ENCODE assay signal across 12 cellular contexts in genomic region chr2:173196638-173197037, GRCh38.
"Had no signal": no experiment of that assay in that cellular context is flagged by ENCODE, and none has a peak within 500 bp of the region (broad histone marks: within the 10 kb centered on the region; RNA-seq: fewer than 3 reads in every experiment).

No MANE protein-coding gene starts in this region.

- H3K4me3 ChIP-seq: breast epithelium, lower lobe of right lung, testis had no signal

- H3K4me1 Mint-ChIP-seq: naive thymus-derived CD4-positive, alpha-beta T cell; stimulated activated naive CD8-positive, alpha-beta T cell treated with anti-CD3 and anti-CD28 coated beads, Interleukin-15, amount 100 ng/mL, for 72 hours had no signal

- H3K36me3 Mint-ChIP-seq: activated CD4-positive, alpha-beta memory T cell treated with anti-CD3 and anti-CD28 coated beads for 36 hours; activated naive CD8-positive, alpha-beta T cell had no signal

- H3K9me3 ChIP-seq: breast epithelium, lower lobe of right lung, testis had no signal

- H3K27ac Mint-ChIP-seq: activated CD4-positive, alpha-beta memory T cell treated with anti-CD3 and anti-CD28 coated beads for 36 hours; activated naive CD8-positive, alpha-beta T cell; naive thymus-derived CD4-positive, alpha-beta T cell; stimulated activated naive CD8-positive, alpha-beta T cell treated with anti-CD3 and anti-CD28 coated beads, Interleukin-15, amount 100 ng/mL, for 72 hours had no signal

- H3K9me3 Mint-ChIP-seq: activated CD4-positive, alpha-beta memory T cell treated with anti-CD3 and anti-CD28 coated beads for 36 hours; activated T-cell treated with anti-CD3 and anti-CD28 coated beads, Interleukin-2, amount 50 U/mL, for 4 hours; naive thymus-derived CD4-positive, alpha-beta T cell; stimulated activated naive CD8-positive, alpha-beta T cell treated with anti-CD3 and anti-CD28 coated beads, Interleukin-15, amount 100 ng/mL, for 72 hours had no signal

- H3K27ac ChIP-seq: breast epithelium, lower lobe of right lung, testis had no signal

- DNase-seq: activated CD4-positive, alpha-beta memory T cell treated with anti-CD3 and anti-CD28 coated beads for 36 hours; activated effector memory CD4-positive, alpha-beta T cell treated with anti-CD3 and anti-CD28 coated beads, Interleukin-2, amount 50 U/mL, for 16 hours; activated T-cell treated with anti-CD3 and anti-CD28 coated beads, Interleukin-2, amount 50 U/mL, for 4 hours; foreskin melanocyte; lower lobe of right lung; naive thymus-derived CD4-positive, alpha-beta T cell; stimulated activated CD4-positive, alpha-beta T cell treated with anti-CD3 and anti-CD28 coated beads, Interleukin-4, amount 100 ng/mL, for 24 hours; stimulated activated naive CD8-positive, alpha-beta T cell treated with anti-CD3 and anti-CD28 coated beads, Interleukin-15, amount 100 ng/mL, for 72 hours; testis had no signal

- H3K27me3 ChIP-seq: breast epithelium, testis had no signal

- ATAC-seq: activated CD4-positive, CD25-positive, alpha-beta regulatory T cell treated with anti-CD3 and anti-CD28 coated beads, Interleukin-2, amount 50 U/mL, for 24 hours; activated T-cell treated with anti-CD3 and anti-CD28 coated beads, Interleukin-2, amount 50 U/mL, for 4 hours; lower lobe of right lung; naive thymus-derived CD4-positive, alpha-beta T cell; stimulated activated naive CD8-positive, alpha-beta T cell treated with anti-CD3 and anti-CD28 coated beads, Interleukin-15, amount 100 ng/mL, for 72 hours had no signal

- H3K36me3 ChIP-seq: breast epithelium had no signal

- H3K4me3 Mint-ChIP-seq: activated CD4-positive, alpha-beta memory T cell treated with anti-CD3 and anti-CD28 coated beads for 36 hours; activated naive CD8-positive, alpha-beta T cell; activated T-cell treated with anti-CD3 and anti-CD28 coated beads, Interleukin-2, amount 50 U/mL, for 4 hours; naive thymus-derived CD4-positive, alpha-beta T cell; stimulated activated naive CD8-positive, alpha-beta T cell treated with anti-CD3 and anti-CD28 coated beads, Interleukin-15, amount 100 ng/mL, for 72 hours had no signal

- H3K4me1 ChIP-seq: breast epithelium had no signal
